Comparison of ENCODE assay signal across 18 cellular contexts in the genomic region with DNA sequence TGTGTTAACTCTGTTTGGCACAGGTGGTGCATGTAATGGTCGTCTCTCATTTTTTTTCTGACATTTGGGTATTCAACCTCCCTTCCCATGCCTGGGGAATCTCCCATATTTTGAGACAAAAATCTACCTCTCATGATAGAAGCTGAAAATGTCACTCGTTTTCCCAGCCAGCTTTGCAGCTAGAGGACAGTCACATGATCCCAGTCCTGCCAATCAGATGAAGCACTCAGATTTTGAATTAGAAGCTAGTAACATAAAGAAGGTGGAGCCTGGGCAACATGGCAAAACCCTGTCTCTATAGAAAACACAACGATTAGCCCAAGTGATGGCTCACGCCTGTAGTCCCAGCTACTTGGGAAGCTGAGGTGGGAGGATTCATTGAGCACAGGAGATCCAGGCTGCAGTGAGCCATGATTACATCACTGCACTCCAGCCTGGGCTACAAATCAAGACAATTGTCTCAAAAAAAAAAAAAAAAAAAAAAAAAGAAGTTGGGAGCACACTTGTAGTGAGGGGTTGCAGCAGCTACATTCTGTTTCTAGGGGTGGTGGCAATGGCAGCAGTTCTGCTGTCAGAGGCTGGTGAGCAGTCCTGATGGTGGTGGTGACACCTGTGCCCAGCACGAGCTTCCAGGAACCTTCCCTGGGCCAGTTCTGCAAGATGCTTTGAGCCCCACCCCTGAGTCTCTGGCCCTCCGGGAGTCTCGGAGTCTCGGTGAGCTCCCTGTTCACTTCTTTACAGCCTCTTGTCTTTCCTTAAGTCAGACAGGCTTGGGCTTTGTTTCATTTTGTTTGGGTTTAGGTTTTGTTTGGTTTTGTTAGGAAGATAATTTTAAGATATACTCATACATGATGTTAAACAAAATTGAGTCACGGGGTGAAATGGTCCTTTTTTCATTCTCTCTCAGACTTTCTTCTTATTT.
DNase-seq lines count a peak whose midpoint lies in the region; ATAC-seq and TF ChIP-seq lines count a peak whose summit lies in the region.
"Had no signal": no experiment of that assay in that cellular context is flagged by ENCODE, and none has a peak within 500 bp of the region (broad histone marks: within the 10 kb centered on the region; RNA-seq: fewer than 3 reads in every experiment).

No MANE protein-coding gene starts in this region.

- H3K9ac ChIP-seq in neuronal stem cell (ENCODE audit: low read depth, low read length, poor library complexity) = no peak overlapping the region
- H3K9ac ChIP-seq: BLaER1 treated with 17β-estradiol and CSF1 and Interleukin-3, amounts not matched to agents 10 nM and 100 nM had no signal

- H3K4me3 ChIP-seq in MG63 = no peak overlapping the region
- H3K4me3 ChIP-seq in neuronal stem cell (ENCODE audit: low read length in 2 of 2) = no peak overlapping the region
- H3K4me3 ChIP-seq in prostate gland = no peak overlapping the region
- H3K4me3 ChIP-seq: BLaER1 treated with 17β-estradiol and CSF1 and Interleukin-3, amounts not matched to agents 10 nM and 100 nM; lung had no signal

- peak overlapping the region; percentile 40 for H3K18ac ChIP-seq in neuronal stem cell (ENCODE audit: low read length)

- no peak overlapping the region for H2BK5ac ChIP-seq in neuronal stem cell (ENCODE audit: low read length)

- H3K4me1 ChIP-seq in neuronal stem cell (ENCODE audit: control insufficient read depth in 2 of 2, insufficient read depth in 1 of 2, low read depth in 1 of 2, low read length in 2 of 2) (peaks cover 3 to 9% of the 10 kb centered on the region in 2 donors), prostate gland (replicated peaks) (peaks cover 6% of the 10 kb centered on the region)

- no peak for TF ChIP-seq POLR2A in prostate gland (IDR thresholded peaks at IDR 0.05)

- H3K27ac Mint-ChIP-seq in chondrocyte (ENCODE audit: unreplicated experiment) = no peak overlapping the region
- H3K27ac Mint-ChIP-seq: activated naive CD8-positive, alpha-beta T cell had no signal

- H3K36me3 Mint-ChIP-seq in chondrocyte (ENCODE audit: low read depth) = no peaks in the 10 kb centered on the region
- H3K36me3 Mint-ChIP-seq: activated naive CD8-positive, alpha-beta T cell had no signal

- no peak overlapping the region for H4K8ac ChIP-seq in neuronal stem cell (ENCODE audit: low read depth, low read length)

- H4K91ac ChIP-seq in neuronal stem cell (ENCODE audit: low read depth, low read length, poor library complexity) = no peak overlapping the region

- H2AK5ac ChIP-seq in neuronal stem cell (ENCODE audit: low read depth, low read length) = no peak overlapping the region

- no peak overlapping the region for H3K27ac ChIP-seq in neuronal stem cell (replicated peaks; ENCODE audit: low read length)
- no peak overlapping the region for H3K27ac ChIP-seq in prostate gland
- H3K27ac ChIP-seq: BLaER1 treated with 17β-estradiol and CSF1 and Interleukin-3, amounts not matched to agents 10 nM and 100 nM had no signal

- H2BK12ac ChIP-seq in neuronal stem cell (ENCODE audit: low read length) = no peak overlapping the region

- H3K23ac ChIP-seq in neuronal stem cell (ENCODE audit: low read depth, low read length, poor library complexity) = no peak overlapping the region

- WGBS in neuronal stem cell (ENCODE audit: extremely low coverage in 2 of 2, insufficient read length in 2 of 2, insufficient replicate concordance in 1 of 2), 2 donors = no CpG with 5 or more reads among the region's 9 CpGs
- 37% methylated on average over 9 of the region's 9 CpGs for WGBS in prostate gland

- no peak for TF ChIP-seq CTCF in chondrocyte (IDR thresholded peaks at IDR 0.05)
- no peak for TF ChIP-seq CTCF in prostate gland (IDR thresholded peaks at IDR 0.05)

- no peaks in the 10 kb centered on the region for H3K79me1 ChIP-seq in neuronal stem cell (ENCODE audit: low read depth, low read length)

- H3K9me3 ChIP-seq in MG63 (no peaks in the 10 kb centered on the region), neuronal stem cell (replicated peaks in 1 of 2; ENCODE audit: control insufficient read depth in 2 of 2, insufficient read depth in 1 of 2, low read depth in 1 of 2, low read length in 2 of 2) (no peaks in the 10 kb centered on the region), prostate gland (no peaks in the 10 kb centered on the region)
- H3K9me3 ChIP-seq: BLaER1 treated with 17β-estradiol and CSF1 and Interleukin-3, amounts not matched to agents 10 nM and 100 nM had no signal

- no peak overlapping the region for H2AFZ ChIP-seq in neuronal stem cell (ENCODE audit: low read length)

- H3K4me1 Mint-ChIP-seq in chondrocyte (ENCODE audit: low read depth) = peaks cover 10% of the 10 kb centered on the region

- H2BK15ac ChIP-seq in neuronal stem cell (ENCODE audit: low read length) = no peak overlapping the region

- no peaks in the 10 kb centered on the region for H3K36me3 ChIP-seq in MG63
- no peaks in the 10 kb centered on the region for H3K36me3 ChIP-seq in neuronal stem cell (replicated peaks in 1 of 2; ENCODE audit: control insufficient read depth in 2 of 2, insufficient read depth in 2 of 2, low read length in 2 of 2)
- no peaks in the 10 kb centered on the region for H3K36me3 ChIP-seq in prostate gland
- H3K36me3 ChIP-seq: BLaER1 treated with 17β-estradiol and CSF1 and Interleukin-3, amounts not matched to agents 10 nM and 100 nM had no signal

- H2BK120ac ChIP-seq in neuronal stem cell (ENCODE audit: low read depth, low read length) = no peak overlapping the region

- H3K4me2 ChIP-seq in neuronal stem cell (ENCODE audit: insufficient read depth, low read length, poor library complexity, severe bottlenecking) = no peak overlapping the region
- H3K4me2 ChIP-seq: BLaER1 treated with 17β-estradiol and CSF1 and Interleukin-3, amounts not matched to agents 10 nM and 100 nM had no signal

- no peak overlapping the region for H3K4me3 Mint-ChIP-seq in chondrocyte (ENCODE audit: unreplicated experiment)
- H3K4me3 Mint-ChIP-seq: activated naive CD8-positive, alpha-beta T cell had no signal

- DNase-seq in Daoy (ENCODE audit: low read depth) = peak; percentile 11
- peak; percentile 26 for DNase-seq in MG63
- DNase-seq in neuronal stem cell (ENCODE audit: low spot score) = no peak
- DNase-seq in chondrocyte (ENCODE audit: low spot score) = no peak
- DNase-seq in NCI-H187 (lab: John Stamatoyannopoulos, UW) = no peak
- DNase-seq in prostate gland (ENCODE audit: low spot score) = no peak
- no peak for DNase-seq in Right ventricle myocardium inferior (ENCODE audit: missing footprints)
- DNase-seq: activated CD4-positive, alpha-beta T cell treated with anti-CD3 and anti-CD28 coated beads for 48 hours; cerebellar nuclear complex; effector memory CD4-positive, alpha-beta T cell; hippocampal formation; NCI-H1105 treated with DMSO at 0.1 percent for 48 hours; NCI-H524 treated with DMSO at 0.1 percent for 48 hours; stimulated activated CD8-positive, alpha-beta memory T cell treated with anti-CD3 and anti-CD28 coated beads, Interleukin-4, amount 100 ng/mL, for 48 hours had no signal

- ATAC-seq in esophagus mucosa (peak; percentile 89), Right ventricle myocardium inferior (no peak)

- no peak overlapping the region for H3K14ac ChIP-seq in neuronal stem cell (ENCODE audit: low read length)

- H3K27me3 ChIP-seq in MG63 (no peaks in the 10 kb centered on the region), neuronal stem cell (ENCODE audit: control insufficient read depth in 3 of 3, insufficient read depth in 3 of 3, low read depth in 1 of 3, low read length in 3 of 3) (peaks cover 0 to 11% (median 0%) of the 10 kb centered on the region in 3 experiments), prostate gland (replicated peaks; ENCODE audit: insufficient read depth) (no peaks in the 10 kb centered on the region)
- H3K27me3 ChIP-seq: BLaER1 treated with 17β-estradiol and CSF1 and Interleukin-3, amounts not matched to agents 10 nM and 100 nM had no signal

- intact Hi-C loops in prostate gland (cut with DNase I) (no loop called here), Right ventricle myocardium inferior (cut with DNase I) (no loop called here)

- no peaks in the 10 kb centered on the region for H3K9me3 Mint-ChIP-seq in chondrocyte (ENCODE audit: low read depth)

- peaks cover 5% of the 10 kb centered on the region for H3K27me3 Mint-ChIP-seq in chondrocyte (ENCODE audit: low read depth)

- no peak overlapping the region for H3K4ac ChIP-seq in neuronal stem cell (ENCODE audit: low read length)

Comparison
In these comparisons a context has a peak if more than half of its experiments do, and no peak if none do; other contexts are left out.
1. DNase-seq: peak in Daoy (single experiment) and MG63 (single experiment); none in neuronal stem cell (single experiment), chondrocyte (single experiment), NCI-H187 (0 of 2), prostate gland (single experiment) and Right ventricle myocardium inferior (single experiment).